8 cellular contexts compared by ENCODE assay signal in genomic region chr2:30421551-30422436, GRCh38. TPM values are rescaled to one million over a fixed set of nuclear protein-coding genes. Genes with fewer than 3 reads are reported as not detected.
DNase-seq lines count a peak whose midpoint lies in the region; ATAC-seq and TF ChIP-seq lines count a peak whose summit lies in the region.

No MANE protein-coding gene starts in this region.

- no peaks in the 10 kb centered on the region for H3K36me3 ChIP-seq in DND-41 (ENCODE audit: insufficient read depth, low read length)
- no peaks in the 10 kb centered on the region for H3K36me3 ChIP-seq in colonic mucosa
- H3K36me3 ChIP-seq in testis (ENCODE audit: low read depth, missing control alignments): no peaks in the 10 kb centered on the region

- no peaks in the 10 kb centered on the region for H3K9me3 ChIP-seq in DND-41 (ENCODE audit: insufficient read depth, low read length, severe bottlenecking)
- no peaks in the 10 kb centered on the region for H3K9me3 ChIP-seq in colonic mucosa
- H3K9me3 ChIP-seq in testis: no peaks in the 10 kb centered on the region

- H3K36me3 Mint-ChIP-seq in T-helper 1 cell treated with Interleukin-12 subunit alpha and Interleukin-12 subunit beta and Interleukin-4 antibody, amounts not matched to agents 30 μg/mL and 1 μg/mL, for 36 hours (ENCODE audit: low read depth): peaks cover 2% of the 10 kb centered on the region
- no peaks in the 10 kb centered on the region for H3K36me3 Mint-ChIP-seq in natural killer cell

- H3K4me2 ChIP-seq in DND-41 (ENCODE audit: insufficient read depth, low read length): peak overlapping the region; percentile 65

- H3K27ac ChIP-seq in DND-41 (ENCODE audit: low read length) (peak overlapping the region; percentile 93), colonic mucosa (peak overlapping the region; percentile 8), testis (peak overlapping the region in 1 of 2 donors; percentile 23)

- DNase-seq in DND-41 (peak; percentile 86), colonic mucosa (no peak), natural killer cell (no peak), NCI-H524 treated with DMSO at 0.1 percent for 48 hours (lab: John Stamatoyannopoulos, UW) (no peak), NCI-H1105 (lab: John Stamatoyannopoulos, UW) (no peak), testis (no peak)

- no peak for TF ChIP-seq POLR2A in testis (IDR thresholded peaks at IDR 0.05)

- H3K79me2 ChIP-seq in DND-41 (ENCODE audit: insufficient read depth, low read length): no peaks in the 10 kb centered on the region

- H2AFZ ChIP-seq in DND-41 (ENCODE audit: low read depth, low read length): peak overlapping the region; percentile 67

- H3K27me3 ChIP-seq in DND-41 (ENCODE audit: insufficient read depth, low read length, poor library complexity) (no peaks in the 10 kb centered on the region), colonic mucosa (no peaks in the 10 kb centered on the region), testis (no peaks in the 10 kb centered on the region)

- no peak for TF ChIP-seq CTCF in DND-41 (IDR thresholded peaks at IDR 0.05; ENCODE audit: borderline replicate concordance, extremely low read depth, low read length, poor library complexity, severe bottlenecking)
- TF ChIP-seq CTCF in colonic mucosa (IDR thresholded peaks at IDR 0.05): no peak
- TF ChIP-seq CTCF in natural killer cell (IDR thresholded peaks at IDR 0.05): no peak
- TF ChIP-seq CTCF in testis (IDR thresholded peaks at IDR 0.05): no peak

- peaks cover 29% of the 10 kb centered on the region for H3K4me1 Mint-ChIP-seq in T-helper 1 cell treated with Interleukin-12 subunit alpha and Interleukin-12 subunit beta and Interleukin-4 antibody, amounts not matched to agents 30 μg/mL and 1 μg/mL, for 36 hours (ENCODE audit: low read depth)
- H3K4me1 Mint-ChIP-seq in natural killer cell: peaks cover 34 to 36% of the 10 kb centered on the region in 2 donors

- peak overlapping the region; percentile 65 for H3K4me3 Mint-ChIP-seq in T-helper 1 cell treated with Interleukin-12 subunit alpha and Interleukin-12 subunit beta and Interleukin-4 antibody, amounts not matched to agents 30 μg/mL and 1 μg/mL, for 36 hours
- peak overlapping the region; percentile 65 for H3K4me3 Mint-ChIP-seq in natural killer cell

- H4K20me1 ChIP-seq in DND-41 (ENCODE audit: insufficient read depth, low read length): no peaks in the 10 kb centered on the region

- H3K9me3 Mint-ChIP-seq in T-helper 1 cell treated with Interleukin-12 subunit alpha and Interleukin-12 subunit beta and Interleukin-4 antibody, amounts not matched to agents 30 μg/mL and 1 μg/mL, for 36 hours: no peaks in the 10 kb centered on the region
- peaks cover 0 to 2% of the 10 kb centered on the region in 2 donors for H3K9me3 Mint-ChIP-seq in natural killer cell

- H3K4me3 ChIP-seq in DND-41 (ENCODE audit: low read depth in 1 of 2, low read length in 2 of 2): peak overlapping the region in 1 of 2 experiments; percentile 47; a peak in 2 of 4 replicates
- no peak overlapping the region for H3K4me3 ChIP-seq in colonic mucosa
- H3K4me3 ChIP-seq in testis: no peak overlapping the region

- H3K27ac Mint-ChIP-seq in T-helper 1 cell treated with Interleukin-12 subunit alpha and Interleukin-12 subunit beta and Interleukin-4 antibody, amounts not matched to agents 30 μg/mL and 1 μg/mL, for 36 hours: peak overlapping the region; percentile 97
- peak overlapping the region; percentile 83 to 90 for H3K27ac Mint-ChIP-seq in natural killer cell

- no peaks in the 10 kb centered on the region for H3K27me3 Mint-ChIP-seq in T-helper 1 cell treated with Interleukin-12 subunit alpha and Interleukin-12 subunit beta and Interleukin-4 antibody, amounts not matched to agents 30 μg/mL and 1 μg/mL, for 36 hours (ENCODE audit: low read depth)
- H3K27me3 Mint-ChIP-seq in natural killer cell (ENCODE audit: low read depth in 2 of 2): no peaks in the 10 kb centered on the region

- H3K4me1 ChIP-seq in DND-41 (ENCODE audit: insufficient read depth, low read length) (peaks cover 43% of the 10 kb centered on the region), colonic mucosa (peaks cover 4% of the 10 kb centered on the region), testis (peaks cover 11% of the 10 kb centered on the region)

- ATAC-seq in DND-41 (ENCODE audit: insufficient read depth, low read depth): peak; percentile 86
- ATAC-seq in HG02884 (IDR thresholded peaks at IDR 0.05; ENCODE audit: unreplicated experiment): peak; percentile 14
- ATAC-seq in natural killer cell: no peak

- intact Hi-C loops in colonic mucosa (cut with DNase I): no loop called here
- intact Hi-C loops in natural killer cell (cut with micrococcal nuclease): loop anchor here (1.0 to 2.0 kb wide), 5 partner anchors 26 to 275 kb away; partner anchors contain the start of gene LCLAT1
- intact Hi-C loops in testis (cut with DNase I; ENCODE audit: low total_unique reads): no loop called here

- 38 to 50% methylated on average over 11 of the region's 11 CpGs for WGBS in testis, 2 donors

- H3K9ac ChIP-seq in DND-41 (ENCODE audit: low read depth, low read length): peak overlapping the region; percentile 52
- H3K9ac ChIP-seq in colonic mucosa (ENCODE audit: low read depth in 2 of 2, low read length in 2 of 2): no peak overlapping the region

RNA-seq across cellular contexts. Expression of gene LCLAT1, which starts 25.3 kb away (rescaled TPM):
- total RNA-seq in colonic mucosa (10 to 100 TPM; 20.0 to 25.5 TPM), natural killer cell (10 to 100 TPM; 13.0 to 16.2 (median 14.2) TPM), testis (10 to 100 TPM; 34.9 to 39.4 TPM)
- polyA plus RNA-seq in testis (ENCODE audit: insufficient read depth, low read depth, low replicate concordance): 11.1 TPM

Comparison
In these comparisons a context has a peak if more than half of its experiments do, and no peak if none do; other contexts are left out.
1. ATAC-seq: peak in DND-41 (single experiment) and HG02884 (single experiment); none in natural killer cell (0 of 3).